Comparison of ENCODE assay signal across 24 cellular contexts in the genomic region with DNA sequence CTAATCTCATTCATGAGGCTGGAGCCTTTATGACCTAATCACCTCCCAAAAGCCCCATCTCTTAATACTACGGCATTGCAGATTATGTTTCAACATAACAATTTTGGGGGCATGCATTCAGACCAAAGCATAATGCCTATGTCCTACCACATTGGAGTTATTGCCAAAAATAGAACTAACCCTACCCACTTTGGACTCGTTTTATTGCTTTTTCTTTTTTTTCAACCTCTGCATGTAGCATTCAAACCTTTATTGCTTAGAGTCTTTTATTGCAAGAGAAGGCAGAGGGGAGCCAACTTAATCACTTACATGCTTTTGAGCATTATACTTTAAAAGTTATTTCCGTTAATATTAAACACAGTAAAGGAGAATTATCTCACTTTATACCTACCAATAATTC.
"Had no signal": no experiment of that assay in that cellular context is flagged by ENCODE, and none has a peak within 500 bp of the region (broad histone marks: within the 10 kb centered on the region; RNA-seq: fewer than 3 reads in every experiment).

No MANE protein-coding gene starts in this region.

- H3K27ac ChIP-seq: coronary artery, dorsolateral prefrontal cortex, epithelial cell of prostate, esophagus muscularis mucosa, esophagus squamous epithelium, foreskin keratinocyte, gastrocnemius medialis, gastroesophageal sphincter, heart left ventricle, heart right ventricle had no signal

- H3K4me1 ChIP-seq: gastrocnemius medialis had no signal

- ATAC-seq: effector memory CD8-positive, alpha-beta T cell; esophagus mucosa; foreskin keratinocyte; gastrocnemius medialis; gastroesophageal sphincter; heart left ventricle; heart right ventricle had no signal

- DNase-seq: colonic mucosa; cortex of kidney; dermis blood vessel endothelial cell; dorsolateral prefrontal cortex; effector CD4-positive, alpha-beta T cell; effector CD8-positive, alpha-beta T cell; effector memory CD4-positive, alpha-beta T cell; effector memory CD8-positive, alpha-beta T cell; endodermal cell; erythroblast; esophagus squamous epithelium; foreskin fibroblast; foreskin keratinocyte; foreskin melanocyte; gastrocnemius medialis; glutamatergic neuron; head of caudate nucleus; heart left ventricle; heart right ventricle had no signal

- H3K4me3 ChIP-seq: colonic mucosa, coronary artery, dorsolateral prefrontal cortex, esophagus muscularis mucosa, esophagus squamous epithelium, gastrocnemius medialis, gastroesophageal sphincter, heart left ventricle, heart right ventricle had no signal

- H3K9me3 ChIP-seq: colonic mucosa, esophagus muscularis mucosa, esophagus squamous epithelium, gastrocnemius medialis, gastroesophageal sphincter, heart left ventricle, heart right ventricle had no signal

- H3K36me3 ChIP-seq: colonic mucosa, esophagus muscularis mucosa, esophagus squamous epithelium, gastrocnemius medialis, gastroesophageal sphincter, heart left ventricle, heart right ventricle had no signal

- H3K27me3 ChIP-seq: colonic mucosa, dorsolateral prefrontal cortex, esophagus muscularis mucosa, esophagus squamous epithelium, gastrocnemius medialis, gastroesophageal sphincter, heart left ventricle, heart right ventricle had no signal
